24 cellular contexts compared by ENCODE assay signal in the genomic region with DNA sequence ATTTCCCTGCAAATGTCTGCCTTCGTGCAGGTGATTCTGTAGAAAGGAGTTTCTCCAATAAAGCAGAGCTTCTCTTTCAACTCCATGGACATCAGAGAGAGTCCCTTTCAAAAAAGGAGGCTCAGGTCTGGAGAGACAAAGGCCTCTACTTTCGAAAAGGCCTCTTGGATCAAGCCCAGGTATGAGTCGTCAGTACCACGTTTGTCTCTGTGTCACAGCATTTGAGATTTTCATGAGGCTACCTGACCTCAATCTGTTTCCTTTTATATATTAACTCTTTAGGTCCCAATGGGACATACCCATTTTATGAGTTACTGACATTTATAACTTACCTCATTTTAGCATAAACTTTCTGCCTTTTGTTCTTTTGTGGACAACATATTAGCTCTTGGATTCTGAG.
A peak's percentile ranks its signal among the peaks of the same experiment; 100 is the strongest.
DNase-seq lines count a peak whose midpoint lies in the region; ATAC-seq and TF ChIP-seq lines count a peak whose summit lies in the region.
"Had no signal": no experiment of that assay in that cellular context is flagged by ENCODE, and none has a peak within 500 bp of the region (broad histone marks: within the 10 kb centered on the region; RNA-seq: fewer than 3 reads in every experiment).

No MANE protein-coding gene starts in this region.

- H3K4me1 Mint-ChIP-seq in activated T-cell treated with anti-CD3 and anti-CD28 coated beads, Interleukin-2, amount 50 U/mL, for 72 hours (ENCODE audit: low read depth), result peaks cover 79% of the 10 kb centered on the region
- H3K4me1 Mint-ChIP-seq in activated T-helper 1 cell treated with anti-CD3 and anti-CD28 coated beads, Interleukin-12 subunit alpha, Interleukin-12 subunit beta, Interleukin-2, Interleukin-4 antibody, amounts not matched to agents 30 ng/mL and 10 ng/mL and 1 ng/mL, durations not matched to agents 14 hours and 24 hours and 36 hours (ENCODE audit: low read depth), result peaks cover 49% of the 10 kb centered on the region
- H3K4me1 Mint-ChIP-seq: nephron progenitor cell had no signal

- no peak for TF ChIP-seq CTCF in fibroblast of the aortic adventitia (IDR thresholded peaks at IDR 0.05; ENCODE audit: insufficient read depth, low read length)

- peak overlapping the region in 1 of 2 donors; percentile 20 for H3K4me3 Mint-ChIP-seq in activated T-cell treated with anti-CD3 and anti-CD28 coated beads, Interleukin-2, amount 50 U/mL, for 72 hours
- H3K4me3 Mint-ChIP-seq in activated T-helper 1 cell treated with anti-CD3 and anti-CD28 coated beads, Interleukin-12 subunit alpha, Interleukin-12 subunit beta, Interleukin-2, Interleukin-4 antibody, amounts not matched to agents 30 ng/mL and 10 ng/mL and 1 ng/mL, durations not matched to agents 14 hours and 24 hours and 36 hours, result no peak overlapping the region
- H3K4me3 Mint-ChIP-seq: nephron progenitor cell had no signal

- intact Hi-C loops in activated T-helper 1 cell treated with anti-CD3 and anti-CD28 coated beads, Interleukin-12 subunit alpha, Interleukin-12 subunit beta, Interleukin-2, Interleukin-4 antibody, amounts not matched to agents 30 ng/mL and 10 ng/mL and 1 ng/mL, durations not matched to agents 14 hours and 24 hours and 36 hours (cut with micrococcal nuclease), result loop anchor here (2.0 to 5.0 kb wide), 2 partner anchors 14 to 272 kb away; no protein-coding TSS in a partner anchor

- H3K27me3 Mint-ChIP-seq in activated T-cell treated with anti-CD3 and anti-CD28 coated beads, Interleukin-2, amount 50 U/mL, for 72 hours (ENCODE audit: low read depth), result no peaks in the 10 kb centered on the region
- no peaks in the 10 kb centered on the region for H3K27me3 Mint-ChIP-seq in activated T-helper 1 cell treated with anti-CD3 and anti-CD28 coated beads, Interleukin-12 subunit alpha, Interleukin-12 subunit beta, Interleukin-2, Interleukin-4 antibody, amounts not matched to agents 30 ng/mL and 10 ng/mL and 1 ng/mL, durations not matched to agents 14 hours and 24 hours and 36 hours (ENCODE audit: insufficient read depth)

- no peak for ATAC-seq in activated T-cell treated with anti-CD3 and anti-CD28 coated beads, Interleukin-2, amount 50 U/mL, for 72 hours (replicated peaks in 1 of 2)
- ATAC-seq in HG03342 (IDR thresholded peaks at IDR 0.05; ENCODE audit: unreplicated experiment) (peak; percentile 27), GM21447 (IDR thresholded peaks at IDR 0.05; ENCODE audit: unreplicated experiment) (no peak)
- ATAC-seq: HCT116, lower lobe of right lung, mucosa of descending colon had no signal

- peaks cover 3 to 7% of the 10 kb centered on the region in 2 donors for H3K36me3 Mint-ChIP-seq in activated T-cell treated with anti-CD3 and anti-CD28 coated beads, Interleukin-2, amount 50 U/mL, for 72 hours (ENCODE audit: insufficient read depth in 2 of 2)
- H3K36me3 Mint-ChIP-seq in activated T-helper 1 cell treated with anti-CD3 and anti-CD28 coated beads, Interleukin-12 subunit alpha, Interleukin-12 subunit beta, Interleukin-2, Interleukin-4 antibody, amounts not matched to agents 30 ng/mL and 10 ng/mL and 1 ng/mL, durations not matched to agents 14 hours and 24 hours and 36 hours (ENCODE audit: low read depth), result peaks cover 3% of the 10 kb centered on the region

- H3K9me3 Mint-ChIP-seq in activated T-cell treated with anti-CD3 and anti-CD28 coated beads, Interleukin-2, amount 50 U/mL, for 72 hours, result peaks cover 0 to 2% of the 10 kb centered on the region in 2 donors
- no peaks in the 10 kb centered on the region for H3K9me3 Mint-ChIP-seq in activated T-helper 1 cell treated with anti-CD3 and anti-CD28 coated beads, Interleukin-12 subunit alpha, Interleukin-12 subunit beta, Interleukin-2, Interleukin-4 antibody, amounts not matched to agents 30 ng/mL and 10 ng/mL and 1 ng/mL, durations not matched to agents 14 hours and 24 hours and 36 hours
- H3K9me3 Mint-ChIP-seq: nephron progenitor cell had no signal

- no peak overlapping the region for H3K4me3 ChIP-seq in fibroblast of the aortic adventitia (ENCODE audit: low read depth, low read length)
- H3K4me3 ChIP-seq: cardiac muscle cell, coronary artery, lower lobe of right lung, mucosa of descending colon, tibial nerve had no signal

- DNase-seq in activated T-cell treated with anti-CD3 and anti-CD28 coated beads, Interleukin-2, amount 50 U/mL, for 72 hours, result no peak
- DNase-seq in activated T-cell treated with anti-CD3 and anti-CD28 coated beads, Interleukin-2, amount 50 U/mL, for 48 hours, result no peak
- DNase-seq in activated T-helper 1 cell treated with anti-CD3 and anti-CD28 coated beads, Interleukin-12 subunit alpha, Interleukin-12 subunit beta, Interleukin-2, Interleukin-4 antibody, amounts not matched to agents 30 ng/mL and 10 ng/mL and 1 ng/mL, durations not matched to agents 14 hours and 24 hours and 36 hours (ENCODE audit: low spot score), result no peak
- DNase-seq in fibroblast of the aortic adventitia (ENCODE audit: low read depth), result peak; percentile 40
- no peak for DNase-seq in stimulated activated CD4-positive, alpha-beta T cell treated with anti-CD3 and anti-CD28 coated beads, Interleukin-15, amount 100 ng/mL, for 24 hours
- no peak for DNase-seq in NCI-H1048 (lab: John Stamatoyannopoulos, UW)
- DNase-seq: aorta; DMS79 treated with DMSO at 0.1 percent for 48 hours; effector memory CD4-positive, alpha-beta T cell; erythroblast; foreskin melanocyte; lower lobe of right lung; mucosa of descending colon; NCI-H1105; NCI-H187 treated with DMSO at 0.1 percent for 48 hours; NCI-H524; nephron progenitor cell; SHP77 treated with DMSO at 0.1 percent for 48 hours had no signal

- H3K27ac Mint-ChIP-seq in activated T-cell treated with anti-CD3 and anti-CD28 coated beads, Interleukin-2, amount 50 U/mL, for 72 hours, result peak overlapping the region; percentile 34
- peak overlapping the region; percentile 67 for H3K27ac Mint-ChIP-seq in activated T-helper 1 cell treated with anti-CD3 and anti-CD28 coated beads, Interleukin-12 subunit alpha, Interleukin-12 subunit beta, Interleukin-2, Interleukin-4 antibody, amounts not matched to agents 30 ng/mL and 10 ng/mL and 1 ng/mL, durations not matched to agents 14 hours and 24 hours and 36 hours
- H3K27ac Mint-ChIP-seq: nephron progenitor cell had no signal
